12 cellular contexts compared by ENCODE assay signal in genomic region chr18:79404567-79404910, GRCh38. TPM values are rescaled to one million over a fixed set of nuclear protein-coding genes. Genes with fewer than 3 reads are reported as not detected.
DNase-seq lines count a peak whose midpoint lies in the region; ATAC-seq, FAIRE-seq and TF ChIP-seq lines count a peak whose summit lies in the region.
"Had no signal": no experiment of that assay in that cellular context is flagged by ENCODE, and none has a peak within 500 bp of the region (broad histone marks: within the 10 kb centered on the region; RNA-seq: fewer than 3 reads in every experiment).

No MANE protein-coding gene starts in this region.

- H3K9me3 Mint-ChIP-seq in T-helper 1 cell treated with Interleukin-12 subunit alpha and Interleukin-12 subunit beta and Interleukin-4 antibody, amounts not matched to agents 30 μg/mL and 1 μg/mL, for 36 hours = no peaks in the 10 kb centered on the region

- no peaks in the 10 kb centered on the region for H3K79me1 ChIP-seq in H1 (ENCODE audit: low read depth, low read length)

- H3K14ac ChIP-seq in H1 (ENCODE audit: insufficient read length) = no peak overlapping the region

- TF ChIP-seq EP300 in H1 (IDR thresholded peaks at IDR 0.05; ENCODE audit: borderline replicate concordance in 1 of 2, low read depth in 2 of 2, low read length in 2 of 2) = no peak

- no peaks in the 10 kb centered on the region for H3K9me3 ChIP-seq in H1 (ENCODE audit: insufficient read depth in 2 of 2, low read depth in 1 of 2, low read length in 1 of 2)

- no peak overlapping the region for H4K91ac ChIP-seq in H1 (replicated peaks; ENCODE audit: insufficient read length, low read length)

- TF ChIP-seq POLR2A in H1 (IDR thresholded peaks at IDR 0.05; ENCODE audit: control extremely low read depth in 1 of 2, low read depth in 2 of 2, low read length in 2 of 2) = no peak

- H3K23ac ChIP-seq in H1 (ENCODE audit: insufficient read length) = no peak overlapping the region

- H2BK120ac ChIP-seq in H1 (replicated peaks; ENCODE audit: low read depth, low read length) = no peak overlapping the region

- no peak overlapping the region for H3K4me3 ChIP-seq in H1 (ENCODE audit: extremely low read depth in 1 of 4, insufficient read depth in 2 of 4, low read depth in 3 of 4, low read length in 4 of 4)

- ATAC-seq in HG02970 (IDR thresholded peaks at IDR 0.05; ENCODE audit: low FRiP score, unreplicated experiment) = no peak

- no peak overlapping the region for H4K5ac ChIP-seq in H1 (ENCODE audit: insufficient read length, low read depth, low read length)

- peak overlapping the region; percentile 94 for H3K27ac Mint-ChIP-seq in T-helper 1 cell treated with Interleukin-12 subunit alpha and Interleukin-12 subunit beta and Interleukin-4 antibody, amounts not matched to agents 30 μg/mL and 1 μg/mL, for 36 hours

- H3K79me2 ChIP-seq in H1 (ENCODE audit: control insufficient read depth in 1 of 2, insufficient read depth in 2 of 2, low read length in 2 of 2) = no peaks in the 10 kb centered on the region

- no peak overlapping the region for H3K27ac ChIP-seq in H1 (ENCODE audit: low read depth, low read length)
- H3K27ac ChIP-seq: 22Rv1, brain microvascular endothelial cell had no signal

- H2BK20ac ChIP-seq in H1 (ENCODE audit: low read length) = no peak overlapping the region

- H4K20me1 ChIP-seq in H1 (replicated peaks in 1 of 2; ENCODE audit: control insufficient read depth in 1 of 2, insufficient read depth in 2 of 2, low read length in 2 of 2) = peaks cover 0 to 5% of the 10 kb centered on the region in 2 experiments

- H3K18ac ChIP-seq in H1 (ENCODE audit: extremely low read depth, low read length) = no peak overlapping the region

- H3K36me3 ChIP-seq in H1 (ENCODE audit: control insufficient read depth in 2 of 4, insufficient read depth in 4 of 4, low read length in 3 of 4) = no peaks in the 10 kb centered on the region
- H3K36me3 ChIP-seq: brain microvascular endothelial cell had no signal

- peak overlapping the region; percentile 35; the same call in 1 of the 2 replicates for H4K8ac ChIP-seq in H1 (ENCODE audit: extremely low read depth, insufficient read depth, low read length)

- POLR2A ChIA-PET in H1 (lab: Charles Lee; ENCODE audit: partially characterized antibody) = interaction anchor here (0.5 to 0.6 kb wide), 2 partner anchors 15 to 414 kb away, joined by 3 to 4 read pairs; no protein-coding TSS in a partner anchor

- no peak overlapping the region for H3K9ac ChIP-seq in H1 (replicated peaks in 1 of 4; ENCODE audit: extremely low read depth in 1 of 4, low read depth in 3 of 4, low read length in 3 of 4)

- no peak overlapping the region for H3K56ac ChIP-seq in H1 (replicated peaks; ENCODE audit: insufficient read length, low read depth, low read length)

- no peak for TF ChIP-seq RAD21 in H1 (IDR thresholded peaks at IDR 0.05 in 1 of 2, conservative IDR thresholded peaks at IDR 0.05 in 1 of 2; ENCODE audit: low read depth in 2 of 2, low read length in 2 of 2)

- H3K27me3 ChIP-seq in H1 (replicated peaks in 1 of 4; ENCODE audit: control insufficient read depth in 3 of 4, extremely low read depth in 1 of 4, insufficient read depth in 3 of 4, low read length in 3 of 4) = peaks cover 2 to 3% (median 3%) of the 10 kb centered on the region in 4 experiments; a peak in 6 of 7 replicates

- H2BK12ac ChIP-seq in H1 (ENCODE audit: low read depth, low read length) = peak overlapping the region; percentile 90; the same call in 1 of the 2 replicates

- H3K36me3 Mint-ChIP-seq in T-helper 1 cell treated with Interleukin-12 subunit alpha and Interleukin-12 subunit beta and Interleukin-4 antibody, amounts not matched to agents 30 μg/mL and 1 μg/mL, for 36 hours (ENCODE audit: low read depth) = peaks cover 19% of the 10 kb centered on the region

- no peaks in the 10 kb centered on the region for H3K27me3 Mint-ChIP-seq in T-helper 1 cell treated with Interleukin-12 subunit alpha and Interleukin-12 subunit beta and Interleukin-4 antibody, amounts not matched to agents 30 μg/mL and 1 μg/mL, for 36 hours (ENCODE audit: low read depth)

- H2AK5ac ChIP-seq in H1 (ENCODE audit: low read depth, low read length) = no peak overlapping the region

- H2BK15ac ChIP-seq in H1 (ENCODE audit: low read length) = no peak overlapping the region

- TF ChIP-seq CTCF in H1 (IDR thresholded peaks at IDR 0.05; ENCODE audit: control extremely low read depth in 1 of 3, insufficient read depth in 1 of 3, low read depth in 1 of 3, low read length in 3 of 3) = no peak

- H3K4me1 Mint-ChIP-seq in T-helper 1 cell treated with Interleukin-12 subunit alpha and Interleukin-12 subunit beta and Interleukin-4 antibody, amounts not matched to agents 30 μg/mL and 1 μg/mL, for 36 hours (ENCODE audit: low read depth) = peaks cover 45% of the 10 kb centered on the region

- peaks cover 12% of the 10 kb centered on the region; the same call in 1 of the 2 replicates for H3K23me2 ChIP-seq in H1 (ENCODE audit: low read depth, low read length)

- CTCF ChIA-PET in H1 (lab: Charles Lee; ENCODE audit: partially characterized antibody) = interaction anchor here (1.0 to 2.7 kb wide), 2 partner anchors 22 to 25 kb away, joined by 5 to 8 read pairs; no protein-coding TSS in a partner anchor

- no peak for FAIRE-seq in H1 (lab: Jason Lieb, UNC)

- no peak overlapping the region for H2BK5ac ChIP-seq in H1 (ENCODE audit: low read depth, low read length)

- peak overlapping the region; percentile 81 for H3K4me3 Mint-ChIP-seq in T-helper 1 cell treated with Interleukin-12 subunit alpha and Interleukin-12 subunit beta and Interleukin-4 antibody, amounts not matched to agents 30 μg/mL and 1 μg/mL, for 36 hours

- 84% methylated on average over 12 of the region's 12 CpGs; no CpG with 5 or more reads in 1 of the 2 experiments for WGBS in H1 (ENCODE audit: extremely low coverage in 1 of 2, insufficient coverage in 1 of 2, insufficient read length in 1 of 2, insufficient replicate concordance in 2 of 2, low coverage in 1 of 2, low lambda C conversion rate in 2 of 2, missing lambda C conversion rate in 1 of 2), 2 experiments

- no peak overlapping the region for H3K4me2 ChIP-seq in H1 (ENCODE audit: insufficient read depth in 1 of 2, low read depth in 2 of 2, low read length in 2 of 2)

- peaks cover 0 to 2% (median 0%) of the 10 kb centered on the region in 4 experiments; a peak in 3 of 7 replicates for H3K4me1 ChIP-seq in H1 (replicated peaks in 1 of 4; ENCODE audit: control insufficient read depth in 3 of 4, insufficient read depth in 4 of 4, low read length in 3 of 4)

- DNase-seq in NCI-H1417 (lab: John Stamatoyannopoulos, UW) (peak in 2 of 3 experiments; percentile 53 to 70), NCI-H1417 treated with DMSO at 0.1 percent for 48 hours (lab: John Stamatoyannopoulos, UW) (no peak), H1 (ENCODE audit: low read depth in 1 of 2, low spot score in 2 of 2) (no peak), NOMO-1 treated with dmso at 0.1 percent for 144 hours (lab: John Stamatoyannopoulos, UW; ENCODE audit: unreplicated experiment) (no peak)
- DNase-seq in stimulated activated CD4-positive, alpha-beta T cell treated with anti-CD3 and anti-CD28 coated beads, Interleukin-4, amount 100 ng/mL, for 1 hour = peak; percentile 34
- no peak for DNase-seq in NK-92 treated with Interleukin-12 subunit alpha and Interleukin-12 subunit beta, amount 100 ng/mL, for 24 hours (lab: John Stamatoyannopoulos, UW)
- DNase-seq: brain microvascular endothelial cell, hippocampal formation, occipital lobe had no signal

- H2AFZ ChIP-seq in H1 (ENCODE audit: low read length) = no peak overlapping the region

- H3K4ac ChIP-seq in H1 (replicated peaks; ENCODE audit: insufficient read length, low read depth, low read length) = no peak overlapping the region

TF ChIP-seq in H1, 55 proteins besides CTCF, POLR2A, EP300 and RAD21:
- TF ChIP-seq YY1 (IDR thresholded peaks at IDR 0.05; ENCODE audit: low read depth, low read length) = no peak
- no peak for TF ChIP-seq MAX (IDR thresholded peaks at IDR 0.05)
- no peak for TF ChIP-seq ATF2 (IDR thresholded peaks at IDR 0.05; ENCODE audit: low read length)
- no peak for TF ChIP-seq EZH2 (IDR thresholded peaks at IDR 0.05; ENCODE audit: low read depth, low read length, severe bottlenecking)
- no peak for TF ChIP-seq RBBP5 (IDR thresholded peaks at IDR 0.05; ENCODE audit: borderline replicate concordance, low read depth, low read length)
- TF ChIP-seq ZNF274 (IDR thresholded peaks at IDR 0.05; ENCODE audit: borderline replicate concordance, extremely low read depth, low read length) = no peak
- TF ChIP-seq CREB1 (IDR thresholded peaks at IDR 0.05) = no peak

RNA-seq across cellular contexts. Expression of gene NFATC1, which starts 8.8 kb away (rescaled TPM):
- 6.6 and 6.8 TPM in 2 replicates for total RNA-seq in H1 (2021; fragmentation: NEBNext Ultra II Directional; extraction: Animal tissue kit (Norgen Biotek cat#: 25700))
- 2.0 and 3.2 TPM in 2 replicates for polyA plus RNA-seq in H1 (2011; rRNA removed)
- 1.4 TPM for polyA plus RNA-seq in H1 (2011; cell fraction: cytosol; rRNA removed)
- 4.2 TPM for polyA plus RNA-seq in H1 (2011; cell fraction: nucleus; rRNA removed)
- polyA plus RNA-seq in H1 (2012, experiment 1 of 2) = 4.8 to 6.0 TPM (median 5.5 TPM) in 4 replicates
- polyA plus RNA-seq in H1 (2012, experiment 2 of 2) = 4.5 TPM
- 3.5 TPM for polyA plus RNA-seq in H1 (2013, experiment 1 of 2)
- 3.6 TPM for polyA plus RNA-seq in H1 (2013, experiment 2 of 2)
- polyA minus RNA-seq in H1 (2011; rRNA and poly(A)+ RNA removed) = 2.4 and 2.8 TPM in 2 replicates
- polyA minus RNA-seq in H1 (2011; cell fraction: cytosol; rRNA and poly(A)+ RNA removed) = 7.3 TPM
- polyA minus RNA-seq in H1 (2011; cell fraction: nucleus; rRNA and poly(A)+ RNA removed) = 8.7 TPM

Comparison
In these comparisons a context has a peak if more than half of its experiments do, and no peak if none do; other contexts are left out.
1. DNase-seq: peak in NCI-H1417 (2 of 3) and stimulated activated CD4-positive, alpha-beta T cell treated with anti-CD3 and anti-CD28 coated beads, Interleukin-4, amount 100 ng/mL, for 1 hour (single experiment); none in NCI-H1417 treated with DMSO at 0.1 percent for 48 hours (single experiment), H1 (0 of 2), NK-92 treated with Interleukin-12 subunit alpha and Interleukin-12 subunit beta, amount 100 ng/mL, for 24 hours (single experiment) and NOMO-1 treated with dmso at 0.1 percent for 144 hours (single experiment).